1 cellular context compared by ENCODE assay signal in genomic region chr2:201228912-201229290, GRCh38.
TF ChIP-seq lines count a peak whose summit lies in the region.

No MANE protein-coding gene starts in this region.

TF ChIP-seq in GM12878, 131 proteins besides CTCF, POLR2A, EP300 and RAD21:
- TF ChIP-seq SRF (IDR thresholded peaks at IDR 0.05; ENCODE audit: low read depth in 2 of 2, low read length in 2 of 2) (no peak), RAD51 (IDR thresholded peaks at IDR 0.05) (no peak), IKZF1 (conservative IDR thresholded peaks at IDR 0.05) (peak; percentile 20; the same call in 1 of the 2 replicates), IKZF2 (IDR thresholded peaks at IDR 0.05) (0 out of 4 replicates have a peak, but pooled peaks of 1 of the 2 experiments have one; percentile 6), NR2C2 (IDR thresholded peaks at IDR 0.05; ENCODE audit: borderline replicate concordance, control insufficient read depth, insufficient read length, low read depth) (no peak)
